ENCODE assay signal across 1 cellular context in the genomic region with DNA sequence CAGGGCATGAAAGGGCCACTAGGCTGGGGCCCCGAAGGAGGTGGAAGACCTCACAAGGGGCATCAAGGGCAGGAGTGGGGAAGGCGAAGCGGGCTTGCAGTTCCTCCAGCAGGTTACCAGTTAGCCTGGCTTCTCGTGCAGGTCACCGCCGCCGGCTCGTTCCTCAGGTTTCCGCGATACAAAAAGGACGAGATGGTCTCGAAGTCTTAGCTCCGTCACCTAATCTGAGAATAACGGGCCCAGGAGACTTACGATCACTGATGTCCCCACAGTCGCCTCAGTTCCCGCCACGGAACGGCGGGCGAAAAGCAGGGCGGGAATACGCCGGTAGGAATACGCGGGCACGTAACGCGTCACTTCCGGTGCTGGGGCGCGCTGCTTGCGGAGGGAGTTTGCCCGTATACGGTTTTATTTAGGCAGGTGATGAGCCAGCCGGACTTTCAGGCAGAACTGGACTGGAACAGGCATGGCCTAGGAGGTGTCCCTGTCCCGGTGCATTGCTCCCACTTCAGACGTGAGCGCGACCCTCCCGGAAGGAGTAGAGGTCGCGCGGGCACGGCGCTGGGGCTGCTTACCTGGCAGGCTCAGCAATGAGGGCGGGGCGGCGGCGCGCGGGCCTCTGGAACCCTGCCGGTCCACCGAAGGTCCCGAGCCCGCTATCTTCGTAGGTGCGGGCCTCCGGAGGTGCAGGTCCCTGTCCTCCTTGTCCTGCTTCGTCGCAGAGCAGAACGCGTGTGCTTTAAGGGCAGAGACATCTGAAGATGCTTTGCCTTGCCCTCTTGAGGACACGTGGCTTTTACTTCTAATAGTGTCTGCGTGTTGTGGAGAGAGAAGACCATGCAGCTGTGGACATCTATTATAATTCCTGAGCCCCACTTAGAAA.
TF ChIP-seq lines count a peak whose summit lies in the region.

A gene with protein sequence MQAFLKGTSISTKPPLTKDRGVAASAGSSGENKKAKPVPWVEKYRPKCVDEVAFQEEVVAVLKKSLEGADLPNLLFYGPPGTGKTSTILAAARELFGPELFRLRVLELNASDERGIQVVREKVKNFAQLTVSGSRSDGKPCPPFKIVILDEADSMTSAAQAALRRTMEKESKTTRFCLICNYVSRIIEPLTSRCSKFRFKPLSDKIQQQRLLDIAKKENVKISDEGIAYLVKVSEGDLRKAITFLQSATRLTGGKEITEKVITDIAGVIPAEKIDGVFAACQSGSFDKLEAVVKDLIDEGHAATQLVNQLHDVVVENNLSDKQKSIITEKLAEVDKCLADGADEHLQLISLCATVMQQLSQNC (minus strand): TSS at position 310 of the 883 bp plus-strand sequence. CDS start 1,769 bp downstream, outside the sequence.

TF ChIP-seq in HepG2, 621 proteins besides CTCF, POLR2A, EP300 and RAD21 (continued from another document and continues in another):
- TF ChIP-seq XBP1 (CRISPR knock-in tag; IDR thresholded peaks at IDR 0.05) (peak; percentile 21; the same call in 1 of the 2 replicates), TAF15 (IDR thresholded peaks at IDR 0.05; ENCODE audit: low read depth, low read length, poor library complexity, severe bottlenecking) (no peak), ZNF674 (CRISPR knock-in tag; IDR thresholded peaks at IDR 0.05; ENCODE audit: low read depth) (no peak), RARG (CRISPR knock-in tag; IDR thresholded peaks at IDR 0.05; ENCODE audit: low read depth) (no peak), ZNF547 (CRISPR knock-in tag; IDR thresholded peaks at IDR 0.05) (peak; percentile 72; the same call in 1 of the 2 replicates), SNAPC2 (CRISPR knock-in tag; IDR thresholded peaks at IDR 0.05) (peak; percentile 71; the same call in 1 of the 2 replicates), ZNF30 (CRISPR knock-in tag; IDR thresholded peaks at IDR 0.05) (0 out of 2 replicates have a peak, but pooled peaks have one; percentile 74), KDM6A (CRISPR knock-in tag; IDR thresholded peaks at IDR 0.05; ENCODE audit: low read depth) (no peak), ZNF329 (CRISPR knock-in tag; IDR thresholded peaks at IDR 0.05; ENCODE audit: low read depth) (peak; percentile 49; the same call in 1 of the 2 replicates), KDM1A (CRISPR knock-in tag; IDR thresholded peaks at IDR 0.05) (no peak), PPARG (CRISPR knock-in tag; conservative IDR thresholded peaks at IDR 0.05) (peak; percentile 61), ZNF878 (CRISPR knock-in tag; IDR thresholded peaks at IDR 0.05) (no peak), ZNF589 (CRISPR knock-in tag; conservative IDR thresholded peaks at IDR 0.05) (no peak), PCBP1 (IDR thresholded peaks at IDR 0.05; ENCODE audit: borderline replicate concordance, low read depth, low read length) (no peak), ZNF790 (CRISPR knock-in tag; IDR thresholded peaks at IDR 0.05; ENCODE audit: borderline replicate concordance) (no peak), MEIS2 (CRISPR knock-in tag; IDR thresholded peaks at IDR 0.05) (no peak), ZSCAN22 (CRISPR knock-in tag; IDR thresholded peaks at IDR 0.05) (no peak), FLYWCH1 (CRISPR knock-in tag; IDR thresholded peaks at IDR 0.05) (no peak), ZBTB1 (CRISPR knock-in tag; IDR thresholded peaks at IDR 0.05; ENCODE audit: borderline replicate concordance) (no peak), ZNF670 (CRISPR knock-in tag; IDR thresholded peaks at IDR 0.05; ENCODE audit: borderline replicate concordance) (no peak), ZZZ3 (CRISPR knock-in tag; IDR thresholded peaks at IDR 0.05; ENCODE audit: borderline replicate concordance) (peak; percentile 90; the same call in 1 of the 2 replicates), HCFC1 (IDR thresholded peaks at IDR 0.05; ENCODE audit: low read depth, low read length) (no peak), POLR2AphosphoS5 (IDR thresholded peaks at IDR 0.05; ENCODE audit: low read depth, low read length) (peak; percentile 92), KLF13 (CRISPR knock-in tag; IDR thresholded peaks at IDR 0.05) (peak; percentile 65; the same call in 1 of the 2 replicates), MYC (CRISPR knock-in tag; IDR thresholded peaks at IDR 0.05; ENCODE audit: borderline replicate concordance) (peak; percentile 89)
- TF ChIP-seq, protein P1, sequence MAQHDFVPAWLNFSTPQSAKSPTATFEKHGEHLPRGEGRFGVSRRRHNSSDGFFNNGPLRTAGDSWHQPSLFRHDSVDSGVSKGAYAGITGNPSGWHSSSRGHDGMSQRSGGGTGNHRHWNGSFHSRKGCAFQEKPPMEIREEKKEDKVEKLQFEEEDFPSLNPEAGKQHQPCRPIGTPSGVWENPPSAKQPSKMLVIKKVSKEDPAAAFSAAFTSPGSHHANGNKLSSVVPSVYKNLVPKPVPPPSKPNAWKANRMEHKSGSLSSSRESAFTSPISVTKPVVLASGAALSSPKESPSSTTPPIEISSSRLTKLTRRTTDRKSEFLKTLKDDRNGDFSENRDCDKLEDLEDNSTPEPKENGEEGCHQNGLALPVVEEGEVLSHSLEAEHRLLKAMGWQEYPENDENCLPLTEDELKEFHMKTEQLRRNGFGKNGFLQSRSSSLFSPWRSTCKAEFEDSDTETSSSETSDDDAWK (CRISPR knock-in tag; IDR thresholded peaks at IDR 0.05): no peak
- TF ChIP-seq, protein P2, sequence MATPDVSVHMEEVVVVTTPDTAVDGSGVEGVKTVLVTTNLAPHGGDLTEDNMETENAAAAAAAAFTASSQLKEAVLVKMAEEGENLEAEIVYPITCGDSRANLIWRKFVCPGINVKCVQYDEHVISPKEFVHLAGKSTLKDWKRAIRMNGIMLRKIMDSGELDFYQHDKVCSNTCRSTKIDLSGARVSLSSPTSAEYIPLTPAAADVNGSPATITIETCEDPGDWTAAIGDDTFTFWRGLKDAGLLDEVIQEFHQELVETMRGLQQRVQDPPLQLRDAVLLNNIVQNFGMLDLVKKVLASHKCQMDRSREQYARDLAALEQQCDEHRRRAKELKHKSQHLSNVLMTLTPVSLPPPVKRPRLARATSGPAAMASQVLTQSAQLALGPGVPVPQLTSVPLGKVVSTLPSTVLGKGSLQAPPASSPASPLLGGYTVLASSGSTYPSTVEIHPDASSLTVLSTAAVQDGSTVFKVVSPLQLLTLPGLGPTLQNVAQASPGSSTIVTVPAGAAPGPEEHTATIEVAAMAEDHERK (CRISPR knock-in tag; IDR thresholded peaks at IDR 0.05; ENCODE audit: low read depth): peak; percentile 98
- TF ChIP-seq, protein P3, sequence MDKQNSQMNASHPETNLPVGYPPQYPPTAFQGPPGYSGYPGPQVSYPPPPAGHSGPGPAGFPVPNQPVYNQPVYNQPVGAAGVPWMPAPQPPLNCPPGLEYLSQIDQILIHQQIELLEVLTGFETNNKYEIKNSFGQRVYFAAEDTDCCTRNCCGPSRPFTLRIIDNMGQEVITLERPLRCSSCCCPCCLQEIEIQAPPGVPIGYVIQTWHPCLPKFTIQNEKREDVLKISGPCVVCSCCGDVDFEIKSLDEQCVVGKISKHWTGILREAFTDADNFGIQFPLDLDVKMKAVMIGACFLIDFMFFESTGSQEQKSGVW (CRISPR knock-in tag; IDR thresholded peaks at IDR 0.05; ENCODE audit: borderline replicate concordance): no peak
- TF ChIP-seq, protein P4, sequence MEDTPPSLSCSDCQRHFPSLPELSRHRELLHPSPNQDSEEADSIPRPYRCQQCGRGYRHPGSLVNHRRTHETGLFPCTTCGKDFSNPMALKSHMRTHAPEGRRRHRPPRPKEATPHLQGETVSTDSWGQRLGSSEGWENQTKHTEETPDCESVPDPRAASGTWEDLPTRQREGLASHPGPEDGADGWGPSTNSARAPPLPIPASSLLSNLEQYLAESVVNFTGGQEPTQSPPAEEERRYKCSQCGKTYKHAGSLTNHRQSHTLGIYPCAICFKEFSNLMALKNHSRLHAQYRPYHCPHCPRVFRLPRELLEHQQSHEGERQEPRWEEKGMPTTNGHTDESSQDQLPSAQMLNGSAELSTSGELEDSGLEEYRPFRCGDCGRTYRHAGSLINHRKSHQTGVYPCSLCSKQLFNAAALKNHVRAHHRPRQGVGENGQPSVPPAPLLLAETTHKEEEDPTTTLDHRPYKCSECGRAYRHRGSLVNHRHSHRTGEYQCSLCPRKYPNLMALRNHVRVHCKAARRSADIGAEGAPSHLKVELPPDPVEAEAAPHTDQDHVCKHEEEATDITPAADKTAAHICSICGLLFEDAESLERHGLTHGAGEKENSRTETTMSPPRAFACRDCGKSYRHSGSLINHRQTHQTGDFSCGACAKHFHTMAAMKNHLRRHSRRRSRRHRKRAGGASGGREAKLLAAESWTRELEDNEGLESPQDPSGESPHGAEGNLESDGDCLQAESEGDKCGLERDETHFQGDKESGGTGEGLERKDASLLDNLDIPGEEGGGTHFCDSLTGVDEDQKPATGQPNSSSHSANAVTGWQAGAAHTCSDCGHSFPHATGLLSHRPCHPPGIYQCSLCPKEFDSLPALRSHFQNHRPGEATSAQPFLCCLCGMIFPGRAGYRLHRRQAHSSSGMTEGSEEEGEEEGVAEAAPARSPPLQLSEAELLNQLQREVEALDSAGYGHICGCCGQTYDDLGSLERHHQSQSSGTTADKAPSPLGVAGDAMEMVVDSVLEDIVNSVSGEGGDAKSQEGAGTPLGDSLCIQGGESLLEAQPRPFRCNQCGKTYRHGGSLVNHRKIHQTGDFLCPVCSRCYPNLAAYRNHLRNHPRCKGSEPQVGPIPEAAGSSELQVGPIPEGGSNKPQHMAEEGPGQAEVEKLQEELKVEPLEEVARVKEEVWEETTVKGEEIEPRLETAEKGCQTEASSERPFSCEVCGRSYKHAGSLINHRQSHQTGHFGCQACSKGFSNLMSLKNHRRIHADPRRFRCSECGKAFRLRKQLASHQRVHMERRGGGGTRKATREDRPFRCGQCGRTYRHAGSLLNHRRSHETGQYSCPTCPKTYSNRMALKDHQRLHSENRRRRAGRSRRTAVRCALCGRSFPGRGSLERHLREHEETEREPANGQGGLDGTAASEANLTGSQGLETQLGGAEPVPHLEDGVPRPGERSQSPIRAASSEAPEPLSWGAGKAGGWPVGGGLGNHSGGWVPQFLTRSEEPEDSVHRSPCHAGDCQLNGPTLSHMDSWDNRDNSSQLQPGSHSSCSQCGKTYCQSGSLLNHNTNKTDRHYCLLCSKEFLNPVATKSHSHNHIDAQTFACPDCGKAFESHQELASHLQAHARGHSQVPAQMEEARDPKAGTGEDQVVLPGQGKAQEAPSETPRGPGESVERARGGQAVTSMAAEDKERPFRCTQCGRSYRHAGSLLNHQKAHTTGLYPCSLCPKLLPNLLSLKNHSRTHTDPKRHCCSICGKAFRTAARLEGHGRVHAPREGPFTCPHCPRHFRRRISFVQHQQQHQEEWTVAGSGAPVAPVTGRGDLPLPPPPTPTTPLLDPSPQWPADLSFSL (CRISPR knock-in tag; IDR thresholded peaks at IDR 0.05): no peak
- TF ChIP-seq, protein P5, sequence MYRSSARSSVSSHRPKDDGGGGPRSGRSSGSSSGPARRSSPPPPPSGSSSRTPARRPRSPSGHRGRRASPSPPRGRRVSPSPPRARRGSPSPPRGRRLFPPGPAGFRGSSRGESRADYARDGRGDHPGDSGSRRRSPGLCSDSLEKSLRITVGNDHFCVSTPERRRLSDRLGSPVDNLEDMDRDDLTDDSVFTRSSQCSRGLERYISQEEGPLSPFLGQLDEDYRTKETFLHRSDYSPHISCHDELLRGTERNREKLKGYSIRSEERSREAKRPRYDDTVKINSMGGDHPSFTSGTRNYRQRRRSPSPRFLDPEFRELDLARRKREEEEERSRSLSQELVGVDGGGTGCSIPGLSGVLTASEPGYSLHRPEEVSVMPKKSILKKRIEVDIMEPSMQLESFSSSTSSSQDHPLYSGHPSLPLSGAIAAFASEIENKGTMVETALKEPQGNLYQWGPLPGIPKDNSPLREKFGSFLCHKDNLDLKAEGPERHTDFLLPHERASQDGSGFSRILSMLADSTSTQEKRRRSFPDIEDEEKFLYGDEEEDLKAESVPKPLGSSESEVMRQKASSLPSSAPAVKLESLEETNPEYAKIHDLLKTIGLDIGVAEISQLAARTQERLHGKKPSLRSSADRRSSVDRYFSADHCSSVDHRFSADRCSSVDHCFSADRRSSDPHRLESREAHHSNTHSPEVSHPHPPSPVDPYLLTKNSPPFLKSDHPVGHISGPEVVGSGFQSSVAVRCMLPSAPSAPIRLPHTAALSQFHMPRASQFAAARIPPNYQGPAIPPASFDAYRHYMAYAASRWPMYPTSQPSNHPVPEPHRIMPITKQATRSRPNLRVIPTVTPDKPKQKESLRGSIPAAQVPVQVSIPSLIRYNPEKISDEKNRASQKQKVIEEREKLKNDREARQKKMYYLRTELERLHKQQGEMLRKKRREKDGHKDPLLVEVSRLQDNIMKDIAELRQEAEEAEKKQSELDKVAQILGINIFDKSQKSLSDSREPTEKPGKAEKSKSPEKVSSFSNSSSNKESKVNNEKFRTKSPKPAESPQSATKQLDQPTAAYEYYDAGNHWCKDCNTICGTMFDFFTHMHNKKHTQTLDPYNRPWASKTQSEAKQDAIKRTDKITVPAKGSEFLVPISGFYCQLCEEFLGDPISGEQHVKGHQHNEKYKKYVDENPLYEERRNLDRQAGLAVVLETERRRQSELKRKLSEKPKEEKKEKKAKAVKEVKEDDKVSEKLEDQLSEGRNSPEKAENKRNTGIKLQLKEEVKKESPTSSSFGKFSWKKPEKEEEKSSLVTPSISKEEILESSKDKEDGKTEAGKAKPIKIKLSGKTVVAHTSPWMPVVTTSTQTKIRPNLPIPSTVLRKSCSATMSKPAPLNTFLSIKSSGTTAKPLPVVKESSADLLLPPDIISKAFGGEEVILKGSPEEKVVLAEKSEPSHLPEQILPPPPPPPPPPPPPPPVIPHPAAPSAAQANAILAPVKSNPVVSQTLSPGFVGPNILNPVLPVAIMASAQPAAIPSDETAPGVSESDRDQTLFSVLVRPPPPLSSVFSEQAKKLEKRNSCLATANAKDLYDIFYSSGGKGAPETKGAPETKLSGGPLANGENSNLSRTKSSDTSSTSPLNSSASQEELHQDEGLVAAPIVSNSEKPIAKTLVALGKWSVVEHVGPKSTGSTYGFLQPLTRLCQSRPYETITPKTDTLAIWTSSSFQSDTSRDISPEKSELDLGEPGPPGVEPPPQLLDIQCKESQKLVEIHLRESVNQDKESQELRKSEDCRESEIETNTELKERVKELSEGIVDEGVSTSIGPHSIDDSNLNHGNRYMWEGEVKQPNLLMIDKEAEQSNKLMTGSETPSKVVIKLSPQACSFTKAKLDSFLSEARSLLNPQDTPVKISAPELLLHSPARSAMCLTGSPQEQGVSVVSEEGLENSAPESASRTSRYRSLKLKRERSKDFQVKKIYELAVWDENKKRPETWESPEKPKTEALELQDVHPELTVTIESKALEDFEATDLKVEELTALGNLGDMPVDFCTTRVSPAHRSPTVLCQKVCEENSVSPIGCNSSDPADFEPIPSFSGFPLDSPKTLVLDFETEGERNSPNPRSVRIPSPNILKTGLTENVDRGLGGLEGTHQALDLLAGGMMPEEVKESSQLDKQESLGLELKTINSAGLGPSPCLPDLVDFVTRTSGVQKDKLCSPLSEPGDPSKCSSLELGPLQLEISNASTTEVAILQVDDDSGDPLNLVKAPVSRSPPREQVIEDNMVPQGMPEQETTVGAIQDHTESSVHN (CRISPR knock-in tag; IDR thresholded peaks at IDR 0.05): 0 out of 2 replicates have a peak, but pooled peaks have one; percentile 51
- TF ChIP-seq, protein P6, sequence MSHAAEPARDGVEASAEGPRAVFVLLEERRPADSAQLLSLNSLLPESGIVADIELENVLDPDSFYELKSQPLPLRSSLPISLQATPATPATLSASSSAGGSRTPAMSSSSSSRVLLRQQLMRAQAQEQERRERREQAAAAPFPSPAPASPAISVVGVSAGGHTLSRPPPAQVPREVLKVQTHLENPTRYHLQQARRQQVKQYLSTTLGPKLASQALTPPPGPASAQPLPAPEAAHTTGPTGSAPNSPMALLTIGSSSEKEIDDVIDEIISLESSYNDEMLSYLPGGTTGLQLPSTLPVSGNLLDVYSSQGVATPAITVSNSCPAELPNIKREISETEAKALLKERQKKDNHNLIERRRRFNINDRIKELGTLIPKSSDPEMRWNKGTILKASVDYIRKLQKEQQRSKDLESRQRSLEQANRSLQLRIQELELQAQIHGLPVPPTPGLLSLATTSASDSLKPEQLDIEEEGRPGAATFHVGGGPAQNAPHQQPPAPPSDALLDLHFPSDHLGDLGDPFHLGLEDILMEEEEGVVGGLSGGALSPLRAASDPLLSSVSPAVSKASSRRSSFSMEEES (CRISPR knock-in tag; IDR thresholded peaks at IDR 0.05): peak; percentile 63; the same call in 1 of the 2 replicates
